Comparison of ENCODE assay signal across 20 cellular contexts in genomic region chr4:87251104-87251503, GRCh38. TPM values are rescaled to one million over a fixed set of nuclear protein-coding genes. Genes with fewer than 3 reads are reported as not detected.
DNase-seq lines count a peak whose midpoint lies in the region; ATAC-seq and TF ChIP-seq lines count a peak whose summit lies in the region.
"Had no signal": no experiment of that assay in that cellular context is flagged by ENCODE, and none has a peak within 500 bp of the region (broad histone marks: within the 10 kb centered on the region; RNA-seq: fewer than 3 reads in every experiment).

No MANE protein-coding gene starts in this region.

- 23 to 30% methylated on average over 6 of the region's 6 CpGs for WGBS in heart right ventricle, 2 donors
- 85% methylated on average over 6 of the region's 6 CpGs for WGBS in hepatocyte (ENCODE audit: low lambda C conversion rate, missing lambda C conversion rate)

- no peak overlapping the region for H3K4me2 ChIP-seq in hepatocyte

- H3K27me3 ChIP-seq in heart right ventricle (no peaks in the 10 kb centered on the region), right atrium auricular region (no peaks in the 10 kb centered on the region), dorsolateral prefrontal cortex (no peaks in the 10 kb centered on the region), hepatocyte (no peaks in the 10 kb centered on the region), gastrocnemius medialis (no peaks in the 10 kb centered on the region)

- H3K79me2 ChIP-seq in hepatocyte: no peaks in the 10 kb centered on the region

- DNase-seq in heart right ventricle (peak; percentile 14 to 24), right atrium auricular region (ENCODE audit: low spot score) (no peak), dorsolateral prefrontal cortex (peak; percentile 53 to 84 (median 78)), middle frontal gyrus (ENCODE audit: extremely low spot score, low spot score) (peak; percentile 66), superior temporal gyrus (ENCODE audit: extremely low spot score) (peak; percentile 86), 8988T (no peak), hepatocyte (ENCODE audit: low spot score) (no peak), gastrocnemius medialis (no peak)
- DNase-seq: activated CD4-positive, alpha-beta T cell treated with anti-CD3 and anti-CD28 coated beads for 36 hours; activated gamma-delta T cell; amniotic stem cell; CD4-positive, alpha-beta T cell; DMS79; lower lobe of right lung; naive B cell; NCI-H1092; NCI-H82 had no signal

- ATAC-seq in heart right ventricle: peak in 2 of 8 donors; percentile 35 to 49
- no peak for ATAC-seq in gastrocnemius medialis
- ATAC-seq: activated CD4-positive, alpha-beta T cell treated with anti-CD3 and anti-CD28 coated beads for 36 hours; lower lobe of right lung; Panc1; SK-N-SH treated with all-trans-retinoic acid at 6 μM for 48 hours; stimulated activated effector memory CD8-positive, alpha-beta T cell treated with anti-CD3 and anti-CD28 coated beads, Interleukin-12 subunit alpha, Interleukin-12 subunit beta, amount 100 ng/mL, for 72 hours had no signal

- no peaks in the 10 kb centered on the region for H4K20me1 ChIP-seq in hepatocyte (ENCODE audit: insufficient read depth, poor library complexity, severe bottlenecking)

- H2AFZ ChIP-seq in hepatocyte: no peak overlapping the region

- H3K4me1 ChIP-seq in heart right ventricle (peaks cover 0 to 7% (median 0%) of the 10 kb centered on the region in 9 donors), right atrium auricular region (no peaks in the 10 kb centered on the region), hepatocyte (ENCODE audit: insufficient read depth) (no peaks in the 10 kb centered on the region), gastrocnemius medialis (no peaks in the 10 kb centered on the region)
- H3K4me1 ChIP-seq: lower lobe of right lung had no signal

- no peaks in the 10 kb centered on the region for H3K9me2 ChIP-seq in hepatocyte (replicated peaks; ENCODE audit: insufficient read depth)

- TF ChIP-seq CTCF in heart right ventricle (IDR thresholded peaks at IDR 0.05): no peak
- TF ChIP-seq CTCF in right atrium auricular region (IDR thresholded peaks at IDR 0.05): no peak
- peak in 8 of 56 donors; percentile 6 to 35 (median 12) for TF ChIP-seq CTCF in dorsolateral prefrontal cortex (IDR thresholded peaks at IDR 0.05 in 54 of 56, conservative IDR thresholded peaks at IDR 0.05 in 2 of 56; ENCODE audit: low read depth in 1 of 56, partially characterized antibody in 56 of 56)
- TF ChIP-seq CTCF in hepatocyte (IDR thresholded peaks at IDR 0.05; ENCODE audit: poor library complexity): no peak
- TF ChIP-seq CTCF in gastrocnemius medialis (IDR thresholded peaks at IDR 0.05 in 4 of 5, conservative IDR thresholded peaks at IDR 0.05 in 1 of 5): no peak

- no peaks in the 10 kb centered on the region for H3K9me3 ChIP-seq in heart right ventricle
- H3K9me3 ChIP-seq in right atrium auricular region: no peaks in the 10 kb centered on the region
- no peaks in the 10 kb centered on the region for H3K9me3 ChIP-seq in hepatocyte (ENCODE audit: low read depth)
- no peaks in the 10 kb centered on the region for H3K9me3 ChIP-seq in gastrocnemius medialis
- H3K9me3 ChIP-seq: lower lobe of right lung had no signal

- H3K4me3 ChIP-seq in heart right ventricle (no peak overlapping the region), right atrium auricular region (no peak overlapping the region), dorsolateral prefrontal cortex (peak overlapping the region in 3 of 59 donors; percentile 4 to 12 (median 11)), hepatocyte (no peak overlapping the region), gastrocnemius medialis (no peak overlapping the region)
- H3K4me3 ChIP-seq: lower lobe of right lung had no signal

- in situ Hi-C loops in gastrocnemius medialis (cut with MboI; ENCODE audit: low sequenced_read_pairs in 4 of 4): no loop called here

- no peak for TF ChIP-seq POLR2A in gastrocnemius medialis (IDR thresholded peaks at IDR 0.05)

- intact Hi-C loops in heart right ventricle (cut with DNase I): no loop called here
- intact Hi-C loops in dorsolateral prefrontal cortex (cut with DNase I): no loop called here
- intact Hi-C loops in gastrocnemius medialis (cut with DNase I; ENCODE audit: low total_unique reads): no loop called here

- H3K36me3 ChIP-seq in heart right ventricle (no peaks in the 10 kb centered on the region), right atrium auricular region (no peaks in the 10 kb centered on the region), hepatocyte (replicated peaks; ENCODE audit: insufficient read depth, low read depth) (no peaks in the 10 kb centered on the region), gastrocnemius medialis (no peaks in the 10 kb centered on the region)
- H3K36me3 ChIP-seq: lower lobe of right lung had no signal

- H3K27ac ChIP-seq in heart right ventricle: no peak overlapping the region
- H3K27ac ChIP-seq in right atrium auricular region: no peak overlapping the region
- peak overlapping the region in 26 of 59 donors; percentile 4 to 76 (median 33) for H3K27ac ChIP-seq in dorsolateral prefrontal cortex
- no peak overlapping the region for H3K27ac ChIP-seq in hepatocyte
- H3K27ac ChIP-seq in gastrocnemius medialis: no peak overlapping the region
- H3K27ac ChIP-seq: lower lobe of right lung had no signal

RNA-seq across cellular contexts. Expression of gene KLHL8, which starts 30.7 kb away (rescaled TPM):
- total RNA-seq in heart right ventricle: 10 to 100 TPM; 10.4 to 15.0 (median 11.9) TPM
- 1 to 10 TPM; 2.4 to 2.5 TPM for polyA plus RNA-seq in heart right ventricle
- 1 to 10 TPM; 5.9 to 6.9 TPM for total RNA-seq in right atrium auricular region
- total RNA-seq in dorsolateral prefrontal cortex: 10 to 100 TPM; 16.5 to 29.8 (median 21.6) TPM
- total RNA-seq in hepatocyte: 22.4 and 23.9 TPM in 2 replicates
- 10.0 and 10.9 TPM in 2 replicates for polyA plus RNA-seq in hepatocyte
- 10 to 100 TPM; 15.5 to 19.4 (median 18.6) TPM for total RNA-seq in gastrocnemius medialis

Comparison
In these comparisons a context has a peak if more than half of its experiments do, and no peak if none do; other contexts are left out.
1. DNase-seq: peak in heart right ventricle (2 of 2), dorsolateral prefrontal cortex (10 of 10), middle frontal gyrus (single experiment) and superior temporal gyrus (single experiment); none in right atrium auricular region (single experiment), 8988T (single experiment), hepatocyte (single experiment) and gastrocnemius medialis (0 of 2).